Comparison of ENCODE assay signal across 11 cellular contexts in the genomic region with DNA sequence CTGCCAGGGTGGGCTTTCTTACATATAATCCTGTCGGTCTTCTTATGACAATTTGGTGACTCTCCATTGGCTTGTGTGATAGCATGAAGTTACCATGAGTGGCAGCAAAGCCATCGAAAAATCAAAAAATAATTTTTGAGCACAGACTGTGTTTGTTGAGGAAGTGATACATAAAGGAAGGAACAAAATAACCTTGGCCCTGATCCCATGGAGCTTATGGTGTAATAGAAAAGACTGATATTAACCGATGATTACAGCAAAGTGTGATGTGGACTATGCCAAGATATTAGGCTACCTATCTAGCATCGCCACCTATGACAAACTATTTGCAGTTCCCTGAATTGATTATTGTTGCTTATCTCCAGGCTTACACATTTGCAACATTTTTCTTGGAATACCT.
"Had no signal": no experiment of that assay in that cellular context is flagged by ENCODE, and none has a peak within 500 bp of the region (broad histone marks: within the 10 kb centered on the region; RNA-seq: fewer than 3 reads in every experiment).

No MANE protein-coding gene starts in this region.

- H3K4me1 ChIP-seq: HAP-1 had no signal

- H3K36me3 ChIP-seq: HAP-1 had no signal

- H3K9me3 ChIP-seq: HAP-1 had no signal

- H2AFZ ChIP-seq: GM23248, GM23338 had no signal

- H3K4me3 ChIP-seq: GM23248, GM23338, HAP-1 had no signal

- H3K27ac ChIP-seq: GM23248 had no signal

- DNase-seq: GM23248, GOT3, H7, H9, HCEC 1CT, HFFc6 had no signal

- H3K9ac ChIP-seq: GM23248 had no signal

- H3K27ac Mint-ChIP-seq: GM23338, H9, HFFc6 had no signal

- FAIRE-seq: H1, H54 had no signal

- H3K4me2 ChIP-seq: GM23338 had no signal

- H3K4me3 Mint-ChIP-seq: GM23338, H9, HFFc6 had no signal

- ATAC-seq: GM23338, HCT116 had no signal

- H3K4me1 Mint-ChIP-seq: GM23338, H9 had no signal
